ENCODE assay signal across 28 cellular contexts in the genomic region with DNA sequence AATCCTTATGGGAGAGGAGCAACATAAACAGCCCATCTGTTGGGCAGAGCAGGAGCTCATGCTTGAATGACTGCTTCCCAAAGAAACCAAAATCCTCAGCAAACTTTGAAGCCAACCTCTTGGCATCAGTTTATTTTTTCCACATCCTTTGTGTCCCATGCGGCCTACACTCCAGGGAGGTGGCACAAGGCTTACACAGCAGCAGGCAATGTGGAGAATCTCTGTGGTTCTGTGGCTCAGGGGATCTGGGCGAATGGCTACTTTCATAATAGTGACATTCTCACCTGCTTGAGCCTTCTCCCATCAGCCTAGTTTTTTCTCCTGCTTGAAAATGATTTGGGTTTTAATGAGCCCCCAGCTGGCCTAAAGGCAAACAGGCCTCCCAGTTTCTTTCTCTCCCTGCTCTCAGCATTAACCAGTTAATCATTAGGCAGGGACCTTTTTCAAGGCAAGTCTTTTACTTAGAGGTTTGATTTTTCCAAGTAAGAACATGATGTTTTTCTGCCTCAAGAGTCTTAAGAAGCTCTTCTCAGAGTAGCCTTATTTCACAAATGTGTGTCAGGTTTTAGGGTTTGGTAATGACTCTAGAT.
"Had no signal": no experiment of that assay in that cellular context is flagged by ENCODE, and none has a peak within 500 bp of the region (broad histone marks: within the 10 kb centered on the region; RNA-seq: fewer than 3 reads in every experiment).

No MANE protein-coding gene starts in this region.

- H3K4me3 Mint-ChIP-seq: activated CD4-positive, alpha-beta T cell treated with anti-CD3 and anti-CD28 coated beads, Interleukin-2, amount 10 ng/mL, durations not matched to agents 7 days and 5 days; activated naive CD8-positive, alpha-beta T cell; endodermal cell; mesothelial cell of epicardium; natural killer cell treated with Interleukin-12 subunit alpha and Interleukin-12 subunit beta and Interleukin-15 and Interleukin-18, amount 100 ng/mL, for 72 hours; T-cell; T-helper 2 cell treated with Interferon-gamma antibody and Interleukin-4, amounts not matched to agents 5 μg/mL and 100 μg/mL, for 36 hours had no signal

- H3K4me3 ChIP-seq: adrenal gland, ascending aorta, breast epithelium, coronary artery, gastroesophageal sphincter, lung, spleen, thoracic aorta, upper lobe of left lung had no signal

- H3K9me3 ChIP-seq: adrenal gland, ascending aorta, breast epithelium, gastroesophageal sphincter, thoracic aorta, upper lobe of left lung had no signal

- DNase-seq: activated CD4-positive, alpha-beta T cell treated with anti-CD3 and anti-CD28 coated beads, Interleukin-2, amount 10 ng/mL, durations not matched to agents 7 days and 5 days; activated gamma-delta T cell treated with Interleukin-2 at 50 U/mL for 16 hours; activated T-cell treated with anti-CD3 and anti-CD28 coated beads, Interleukin-2, amount 50 U/mL, for 1 hour; adrenal gland; endodermal cell; head of caudate nucleus; hypothalamus; left colon; nucleus accumbens; retina; spleen; stimulated activated CD4-positive, alpha-beta T cell treated with anti-CD3 and anti-CD28 coated beads, Interleukin-4, amount 100 ng/mL, for 1 hour; stimulated activated naive CD4-positive, alpha-beta T cell; T-cell; upper lobe of left lung had no signal

- ATAC-seq: activated CD4-positive, CD25-positive, alpha-beta regulatory T cell treated with anti-CD3 and anti-CD28 coated beads, Interleukin-2, amount 50 U/mL, for 24 hours; gastroesophageal sphincter; left colon; natural killer cell treated with Interleukin-12 subunit alpha and Interleukin-12 subunit beta and Interleukin-15 and Interleukin-18, amount 100 ng/mL, for 72 hours; SK-N-SH treated with all-trans-retinoic acid at 6 μM for 48 hours; T-cell had no signal

- H3K27ac ChIP-seq: adrenal gland, ascending aorta, breast epithelium, coronary artery, gastroesophageal sphincter, parathyroid adenoma, spleen, thoracic aorta, upper lobe of left lung had no signal

- H3K27me3 ChIP-seq: adrenal gland, ascending aorta, breast epithelium, gastroesophageal sphincter, spleen, upper lobe of left lung had no signal

- H3K27ac Mint-ChIP-seq: activated CD4-positive, alpha-beta T cell treated with anti-CD3 and anti-CD28 coated beads, Interleukin-2, amount 10 ng/mL, durations not matched to agents 7 days and 5 days; activated naive CD8-positive, alpha-beta T cell; endodermal cell; mesothelial cell of epicardium; natural killer cell treated with Interleukin-12 subunit alpha and Interleukin-12 subunit beta and Interleukin-15 and Interleukin-18, amount 100 ng/mL, for 72 hours; T-cell; T-helper 2 cell treated with Interferon-gamma antibody and Interleukin-4, amounts not matched to agents 5 μg/mL and 100 μg/mL, for 36 hours had no signal

- H3K9me3 Mint-ChIP-seq: natural killer cell treated with Interleukin-12 subunit alpha and Interleukin-12 subunit beta and Interleukin-15 and Interleukin-18, amount 100 ng/mL, for 72 hours; T-helper 2 cell treated with Interferon-gamma antibody and Interleukin-4, amounts not matched to agents 5 μg/mL and 100 μg/mL, for 36 hours had no signal

- H3K4me1 ChIP-seq: adrenal gland, ascending aorta, breast epithelium, gastroesophageal sphincter, parathyroid adenoma, spleen, upper lobe of left lung had no signal

- H3K36me3 ChIP-seq: adrenal gland, ascending aorta, breast epithelium, gastroesophageal sphincter, spleen, thoracic aorta, upper lobe of left lung had no signal

- H3K36me3 Mint-ChIP-seq: natural killer cell treated with Interleukin-12 subunit alpha and Interleukin-12 subunit beta and Interleukin-15 and Interleukin-18, amount 100 ng/mL, for 72 hours; T-cell had no signal

- H3K4me1 Mint-ChIP-seq: activated CD4-positive, alpha-beta T cell treated with anti-CD3 and anti-CD28 coated beads, Interleukin-2, amount 10 ng/mL, durations not matched to agents 7 days and 5 days; T-cell had no signal
